In the genomic region with DNA sequence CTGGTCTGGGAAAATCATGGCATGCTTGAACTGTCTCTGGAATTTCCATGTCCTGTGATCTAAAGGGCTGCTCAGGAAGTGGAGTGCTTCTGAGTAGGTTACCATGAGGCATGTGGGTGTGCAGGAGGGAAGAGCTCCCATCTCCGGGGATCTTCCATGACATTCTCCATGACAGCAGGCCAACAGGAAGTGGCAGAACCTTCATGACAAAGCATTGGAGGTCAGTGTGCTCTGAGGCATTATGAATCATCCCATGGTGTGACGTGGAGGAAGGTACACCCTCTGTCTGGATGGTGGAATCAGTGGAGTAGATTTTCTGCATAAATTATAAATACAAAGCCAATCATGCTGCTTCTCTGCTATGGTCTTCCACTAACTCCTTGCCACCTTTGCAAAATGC, we compare ENCODE assay signal across 11 cellular contexts.
DNase-seq lines count a peak whose midpoint lies in the region; ATAC-seq and TF ChIP-seq lines count a peak whose summit lies in the region.
"Had no signal": no experiment of that assay in that cellular context is flagged by ENCODE, and none has a peak within 500 bp of the region (broad histone marks: within the 10 kb centered on the region; RNA-seq: fewer than 3 reads in every experiment).

No MANE protein-coding gene starts in this region.

- peaks cover 22 to 39% of the 10 kb centered on the region in 2 donors for H3K27me3 Mint-ChIP-seq in natural killer cell (ENCODE audit: low read depth in 2 of 2)

- no peaks in the 10 kb centered on the region for H4K20me1 ChIP-seq in osteoblast (ENCODE audit: insufficient read depth, low read length)

- H3K9me3 ChIP-seq in osteoblast (ENCODE audit: low read depth, low read length), result no peaks in the 10 kb centered on the region

- H3K27ac ChIP-seq in epithelial cell of prostate, result peak overlapping the region; percentile 58
- H3K27ac ChIP-seq in osteoblast (ENCODE audit: low read depth, low read length), result peak overlapping the region; percentile 86

- peak overlapping the region; percentile 37 for H3K4me2 ChIP-seq in osteoblast (ENCODE audit: insufficient read depth, low read length)

- H3K27ac Mint-ChIP-seq in natural killer cell, result no peak overlapping the region
- H3K27ac Mint-ChIP-seq: immature natural killer cell had no signal

- DNase-seq in GM03348 (ENCODE audit: low spot score) (peak; percentile 80), RKO (ENCODE audit: low spot score) (peak; percentile 88), epithelial cell of prostate (ENCODE audit: low read depth, low spot score) (peak; percentile 78), osteoblast (ENCODE audit: insufficient read length, low spot score, missing footprints) (peak; percentile 91), sciatic nerve (ENCODE audit: low spot score) (no peak), natural killer cell (no peak), left colon (no peak)
- no peak for DNase-seq in stimulated activated CD4-positive, alpha-beta T cell treated with anti-CD3 and anti-CD28 coated beads, Interleukin-12 subunit alpha, Interleukin-12 subunit beta, amount 100 ng/mL, for 4 hours
- DNase-seq: immature natural killer cell, NCI-H69 had no signal

- intact Hi-C loops in sciatic nerve (cut with DNase I) (no loop called here), natural killer cell (cut with micrococcal nuclease) (no loop called here), left colon (cut with DNase I, micrococcal nuclease) (no loop called here)

- no peak overlapping the region for H3K4me3 Mint-ChIP-seq in natural killer cell
- H3K4me3 Mint-ChIP-seq: IgD-negative memory B cell, immature natural killer cell had no signal

- H3K4me1 ChIP-seq in osteoblast (ENCODE audit: insufficient read depth, low read length), result peaks cover 24% of the 10 kb centered on the region

- H2AFZ ChIP-seq in osteoblast (ENCODE audit: low read length), result peak overlapping the region; percentile 52

- no peak for TF ChIP-seq CTCF in osteoblast (IDR thresholded peaks at IDR 0.05; ENCODE audit: extremely low read depth, low read depth, low read length)
- TF ChIP-seq CTCF in natural killer cell (IDR thresholded peaks at IDR 0.05), result no peak

- ATAC-seq in sciatic nerve (no peak), natural killer cell (no peak), left colon (no peak)

- no peaks in the 10 kb centered on the region for H3K79me2 ChIP-seq in osteoblast (ENCODE audit: insufficient read depth, low read length)

- no peaks in the 10 kb centered on the region for H3K27me3 ChIP-seq in osteoblast (ENCODE audit: insufficient read depth, low read length)

- no peaks in the 10 kb centered on the region for H3K9me3 Mint-ChIP-seq in natural killer cell
- H3K9me3 Mint-ChIP-seq: immature natural killer cell had no signal

- H3K4me3 ChIP-seq in osteoblast (ENCODE audit: insufficient read depth, low read length), result no peak overlapping the region

- no peaks in the 10 kb centered on the region for H3K4me1 Mint-ChIP-seq in natural killer cell
- H3K4me1 Mint-ChIP-seq: IgD-negative memory B cell, immature natural killer cell had no signal

- no peaks in the 10 kb centered on the region for H3K36me3 Mint-ChIP-seq in natural killer cell
- H3K36me3 Mint-ChIP-seq: immature natural killer cell had no signal

- H3K36me3 ChIP-seq in osteoblast (ENCODE audit: insufficient read depth, low read length), result no peaks in the 10 kb centered on the region

Comparison
In these comparisons a context has a peak if more than half of its experiments do, and no peak if none do; other contexts are left out.
1. DNase-seq: peak in GM03348 (single experiment), RKO (single experiment), epithelial cell of prostate (single experiment) and osteoblast (single experiment); none in sciatic nerve (single experiment), stimulated activated CD4-positive, alpha-beta T cell treated with anti-CD3 and anti-CD28 coated beads, Interleukin-12 subunit alpha, Interleukin-12 subunit beta, amount 100 ng/mL, for 4 hours (single experiment), natural killer cell (single experiment) and left colon (0 of 2).